24 cellular contexts compared by ENCODE assay signal in genomic region chr9:122274055-122274454, GRCh38. TPM values are rescaled to one million over a fixed set of nuclear protein-coding genes. Genes with fewer than 3 reads are reported as not detected.
"Had no signal": no experiment of that assay in that cellular context is flagged by ENCODE, and none has a peak within 500 bp of the region (broad histone marks: within the 10 kb centered on the region; RNA-seq: fewer than 3 reads in every experiment).

No MANE protein-coding gene starts in this region.

- H3K9me3 Mint-ChIP-seq: natural killer cell had no signal

- H3K27ac Mint-ChIP-seq: mesothelial cell of epicardium; natural killer cell; nephron progenitor cell; neural progenitor cell; progenitor cell of endocrine pancreas; stimulated activated naive B cell treated with anti-CD40 and anti-IgM and Interleukin-4, amounts not matched to agents 10 μg/mL and 1 μg/mL and 100 μg/mL, for 72 hours had no signal

- H3K4me3 Mint-ChIP-seq: mesothelial cell of epicardium; natural killer cell; nephron progenitor cell; neural progenitor cell; stimulated activated naive B cell treated with anti-CD40 and anti-IgM and Interleukin-4, amounts not matched to agents 10 μg/mL and 1 μg/mL and 100 μg/mL, for 72 hours had no signal

- H3K27me3 Mint-ChIP-seq: naive B cell; progenitor cell of endocrine pancreas; stimulated activated naive B cell treated with anti-CD40 and anti-IgM and Interleukin-4, amounts not matched to agents 10 μg/mL and 1 μg/mL and 100 μg/mL, for 72 hours had no signal

- H3K4me1 Mint-ChIP-seq: mesothelial cell of epicardium, nephron progenitor cell, neural progenitor cell had no signal

- H3K36me3 Mint-ChIP-seq: natural killer cell had no signal

- DNase-seq: islet precursor cell; left ventricle myocardium inferior; mesendoderm; naive B cell; natural killer cell; nephron progenitor cell; occipital lobe; right lobe of liver; stimulated activated CD4-positive, alpha-beta T cell treated with anti-CD3 and anti-CD28 coated beads, Interleukin-1b, Interleukin-23, amount 100 ng/mL, for 48 hours; stimulated activated CD4-positive, alpha-beta T cell treated with anti-CD3 and anti-CD28 coated beads, Interleukin-2, amount 100 ng/mL, for 48 hours; stimulated activated naive B cell treated with anti-CD40 and anti-IgM and Interleukin-4, amounts not matched to agents 10 μg/mL and 1 μg/mL and 100 μg/mL, for 72 hours; stimulated activated naive CD8-positive, alpha-beta T cell treated with anti-CD3 and anti-CD28 coated beads, Interleukin-15, Interleukin-2, amounts not matched to agents 100 U/mL and 50 U/mL, for 24 hours; stomach; testis; thyroid gland; transverse colon; upper lobe of left lung had no signal

- ATAC-seq: natural killer cell; right lobe of liver; stimulated activated naive B cell treated with anti-CD40 and anti-IgM and Interleukin-4, amounts not matched to agents 10 μg/mL and 1 μg/mL and 100 μg/mL, for 72 hours; stimulated activated naive CD8-positive, alpha-beta T cell treated with anti-CD3 and anti-CD28 coated beads, Interleukin-15, Interleukin-2, amounts not matched to agents 100 U/mL and 50 U/mL, for 24 hours had no signal

- H3K9me3 ChIP-seq: neutrophil, right lobe of liver, testis, thyroid gland, transverse colon, vagina had no signal

RNA-seq across cellular contexts. Expression of gene LHX6, which starts 45.3 kb away (rescaled TPM):
- total RNA-seq: natural killer cell, osteocyte, smooth muscle cell had no signal
